17 cellular contexts compared by ENCODE assay signal in genomic region chr6:22921831-22922230, GRCh38.
"Had no signal": no experiment of that assay in that cellular context is flagged by ENCODE, and none has a peak within 500 bp of the region (broad histone marks: within the 10 kb centered on the region; RNA-seq: fewer than 3 reads in every experiment).

No MANE protein-coding gene starts in this region.

- H3K9me3 Mint-ChIP-seq: activated CD4-positive, alpha-beta T cell treated with anti-CD3 and anti-CD28 coated beads, Interleukin-2, amount 10 ng/mL, durations not matched to agents 7 days and 5 days; activated naive CD4-positive, alpha-beta T cell treated with anti-CD3 and anti-CD28 coated beads, Interleukin-2, amount 10 ng/mL, durations not matched to agents 7 days and 5 days; activated T-helper 2 cell treated with anti-CD3 and anti-CD28 coated beads, Interferon-gamma antibody, Interleukin-2, Interleukin-4, amounts not matched to agents 10 μg/mL and 5 μg/mL and 100 μg/mL, durations not matched to agents 14 hours and 24 hours and 36 hours; nephron progenitor cell had no signal

- H3K27me3 ChIP-seq: body of pancreas, hepatocyte, right atrium auricular region, thyroid gland had no signal

- H3K36me3 ChIP-seq: left ventricle myocardium inferior, right atrium auricular region, thyroid gland had no signal

- H3K9me3 ChIP-seq: body of pancreas, left ventricle myocardium inferior, right atrium auricular region, thyroid gland had no signal

- H3K4me3 ChIP-seq: body of pancreas, coronary artery, hepatocyte, left ventricle myocardium inferior, right atrium auricular region, skin epidermis, thyroid gland had no signal

- H3K4me1 Mint-ChIP-seq: activated CD4-positive, alpha-beta T cell treated with anti-CD3 and anti-CD28 coated beads, Interleukin-2, amount 10 ng/mL, durations not matched to agents 7 days and 5 days; activated naive CD4-positive, alpha-beta T cell treated with anti-CD3 and anti-CD28 coated beads, Interleukin-2, amount 10 ng/mL, durations not matched to agents 7 days and 5 days; memory B cell had no signal

- H3K27ac Mint-ChIP-seq: activated CD4-positive, alpha-beta T cell treated with anti-CD3 and anti-CD28 coated beads, Interleukin-2, amount 10 ng/mL, durations not matched to agents 7 days and 5 days; activated naive CD4-positive, alpha-beta T cell treated with anti-CD3 and anti-CD28 coated beads, Interleukin-2, amount 10 ng/mL, durations not matched to agents 7 days and 5 days; activated T-helper 2 cell treated with anti-CD3 and anti-CD28 coated beads, Interferon-gamma antibody, Interleukin-2, Interleukin-4, amounts not matched to agents 10 μg/mL and 5 μg/mL and 100 μg/mL, durations not matched to agents 14 hours and 24 hours and 36 hours; effector memory CD8-positive, alpha-beta T cell; memory B cell; nephron progenitor cell; T-helper 1 cell treated with Interleukin-12 subunit alpha and Interleukin-12 subunit beta and Interleukin-4 antibody, amounts not matched to agents 30 μg/mL and 1 μg/mL, for 36 hours had no signal

- H3K27ac ChIP-seq: body of pancreas, coronary artery, hepatocyte, left ventricle myocardium inferior, skin epidermis, thyroid gland had no signal

- H3K27me3 Mint-ChIP-seq: activated CD4-positive, alpha-beta T cell treated with anti-CD3 and anti-CD28 coated beads, Interleukin-2, amount 10 ng/mL, durations not matched to agents 7 days and 5 days; activated naive CD4-positive, alpha-beta T cell treated with anti-CD3 and anti-CD28 coated beads, Interleukin-2, amount 10 ng/mL, durations not matched to agents 7 days and 5 days; effector memory CD8-positive, alpha-beta T cell; memory B cell had no signal

- DNase-seq: activated CD4-positive, alpha-beta T cell treated with anti-CD3 and anti-CD28 coated beads, Interleukin-2, amount 10 ng/mL, durations not matched to agents 7 days and 5 days; activated CD8-positive, alpha-beta memory T cell treated with anti-CD3 and anti-CD28 coated beads for 24 hours; activated naive CD4-positive, alpha-beta T cell treated with anti-CD3 and anti-CD28 coated beads, Interleukin-2, amount 10 ng/mL, durations not matched to agents 7 days and 5 days; body of pancreas; central memory CD4-positive, alpha-beta T cell; effector memory CD8-positive, alpha-beta T cell; islet precursor cell; left ventricle myocardium inferior; nephron progenitor cell; thyroid gland had no signal

- H3K4me3 Mint-ChIP-seq: activated CD4-positive, alpha-beta T cell treated with anti-CD3 and anti-CD28 coated beads, Interleukin-2, amount 10 ng/mL, durations not matched to agents 7 days and 5 days; activated naive CD4-positive, alpha-beta T cell treated with anti-CD3 and anti-CD28 coated beads, Interleukin-2, amount 10 ng/mL, durations not matched to agents 7 days and 5 days; effector memory CD8-positive, alpha-beta T cell; memory B cell; nephron progenitor cell; T-helper 1 cell treated with Interleukin-12 subunit alpha and Interleukin-12 subunit beta and Interleukin-4 antibody, amounts not matched to agents 30 μg/mL and 1 μg/mL, for 36 hours had no signal

- H3K36me3 Mint-ChIP-seq: activated naive CD4-positive, alpha-beta T cell treated with anti-CD3 and anti-CD28 coated beads, Interleukin-2, amount 10 ng/mL, durations not matched to agents 7 days and 5 days; memory B cell had no signal
